ENCODE assay signal across 8 cellular contexts in the genomic region with DNA sequence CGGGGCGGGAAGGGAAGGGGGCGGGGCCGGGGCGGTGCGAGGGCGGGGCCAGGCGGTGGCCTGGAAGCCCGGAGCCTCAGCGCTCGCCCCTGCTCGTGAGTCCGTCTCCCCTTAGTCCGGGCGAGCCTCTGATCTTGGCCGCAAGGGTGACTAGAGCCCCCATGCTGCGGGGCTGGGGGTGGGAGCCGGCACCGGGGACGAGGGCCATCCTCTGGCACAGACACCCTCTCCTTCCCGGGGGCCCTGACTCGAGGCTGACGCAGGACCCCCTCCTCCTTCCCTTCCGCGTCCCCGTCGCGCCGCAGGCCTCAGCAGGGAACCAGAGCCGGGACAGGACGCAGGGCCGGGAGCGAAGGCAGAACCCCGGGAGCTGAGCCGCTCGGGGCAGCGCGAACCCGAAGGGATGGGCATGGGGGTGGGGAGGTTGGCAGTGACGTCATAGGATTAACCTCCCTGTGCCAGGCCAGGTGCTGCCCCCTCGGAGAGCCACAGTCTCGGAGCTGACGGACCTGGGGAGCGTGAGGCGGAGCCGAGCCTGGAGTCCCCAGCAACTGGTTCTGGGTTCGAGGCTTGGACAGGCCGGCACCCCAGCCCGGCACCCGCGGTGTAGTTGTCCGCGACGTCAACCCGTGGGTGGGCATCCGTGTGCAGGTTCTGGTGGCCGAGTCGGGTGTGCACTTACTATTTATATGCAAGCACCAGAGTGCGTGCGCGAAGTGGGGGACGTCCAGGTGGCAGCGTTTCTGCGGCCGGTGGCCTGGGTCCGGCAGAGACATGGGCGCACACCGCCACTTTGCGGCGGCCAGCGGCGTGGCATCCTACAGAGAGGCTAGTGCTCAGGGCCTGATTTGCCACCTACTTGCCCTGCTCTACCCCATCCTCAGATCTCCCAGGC. TPM values are rescaled to one million over a fixed set of nuclear protein-coding genes. Genes with fewer than 3 reads are reported as not detected.
DNase-seq lines count a peak whose midpoint lies in the region; ATAC-seq and TF ChIP-seq lines count a peak whose summit lies in the region.

No MANE protein-coding gene starts in this region.

- H3K4me3 Mint-ChIP-seq in CD8-positive, alpha-beta T cell = peak overlapping the region; percentile 91
- H3K4me3 Mint-ChIP-seq in activated CD4-positive, alpha-beta T cell treated with anti-CD3 and anti-CD28 coated beads for 36 hours = peak overlapping the region; percentile 75

- peaks cover 2% of the 10 kb centered on the region for H3K36me3 Mint-ChIP-seq in CD8-positive, alpha-beta T cell
- no peaks in the 10 kb centered on the region for H3K36me3 Mint-ChIP-seq in activated CD4-positive, alpha-beta T cell treated with anti-CD3 and anti-CD28 coated beads for 36 hours (ENCODE audit: low read depth)

- H3K27me3 ChIP-seq in CD8-positive, alpha-beta T cell (ENCODE audit: insufficient read depth, low read length) = no peaks in the 10 kb centered on the region
- no peaks in the 10 kb centered on the region for H3K27me3 ChIP-seq in HAP-1 (ENCODE audit: low read depth)

- peak overlapping the region; percentile 100 for H3K4me3 ChIP-seq in CD8-positive, alpha-beta T cell (ENCODE audit: low read depth, low read length)
- H3K4me3 ChIP-seq in HAP-1 = peak overlapping the region; percentile 64

- CTCF ChIA-PET in CD8-positive, alpha-beta T cell (lab: Charles Lee) = interaction anchor here (0.7 to 11.8 kb wide), 7 partner anchors 9 to 212 kb away, joined by 3 to 277 read pairs (median 4); partner anchors contain the start of genes HEXIM1 and HEXIM2
- CTCF ChIA-PET in activated CD4-positive, alpha-beta T cell treated with anti-CD3 and anti-CD28 coated beads for 36 hours (lab: Charles Lee) = interaction anchor here (0.7 to 7.0 kb wide), 6 partner anchors 16 to 65 kb away, joined by 3 to 222 read pairs (median 3); partner anchors contain the start of gene HEXIM1

- ATAC-seq in CD8-positive, alpha-beta T cell = peak; percentile 54
- ATAC-seq in activated CD4-positive, alpha-beta T cell treated with anti-CD3 and anti-CD28 coated beads for 36 hours = peak; percentile 42
- ATAC-seq in HG03520 (IDR thresholded peaks at IDR 0.05; ENCODE audit: unreplicated experiment) = no peak

- peaks cover 12% of the 10 kb centered on the region for H3K4me1 ChIP-seq in CD8-positive, alpha-beta T cell (ENCODE audit: insufficient read depth, low read length)
- H3K4me1 ChIP-seq in HAP-1 = peaks cover 22% of the 10 kb centered on the region

- intact Hi-C loops in CD8-positive, alpha-beta T cell (cut with DNase I, micrococcal nuclease) = loop anchor here (1.0 to 2.0 kb wide), 4 partner anchors 37 to 358 kb away; partner anchors contain the start of gene NMT1 (in 1 of the 2)
- intact Hi-C loops in activated CD4-positive, alpha-beta T cell treated with anti-CD3 and anti-CD28 coated beads for 36 hours (cut with DNase I, micrococcal nuclease) = loop anchor here (1.0 to 10.0 kb wide), 10 partner anchors 36 to 630 kb away; partner anchors contain the start of genes C1QL1 (in 1 of the 2), DCAKD (in 1 of the 2) and GPATCH8 (in 1 of the 2)

- no peaks in the 10 kb centered on the region for H3K9me3 Mint-ChIP-seq in CD8-positive, alpha-beta T cell
- no peaks in the 10 kb centered on the region for H3K9me3 Mint-ChIP-seq in activated CD4-positive, alpha-beta T cell treated with anti-CD3 and anti-CD28 coated beads for 36 hours (ENCODE audit: low read depth)

- peak overlapping the region; percentile 87 for H3K27ac ChIP-seq in CD8-positive, alpha-beta T cell (ENCODE audit: low read depth, low read length)

- H3K9me3 ChIP-seq in CD8-positive, alpha-beta T cell (ENCODE audit: low read length) = no peaks in the 10 kb centered on the region
- H3K9me3 ChIP-seq in HAP-1 = no peaks in the 10 kb centered on the region

- no peaks in the 10 kb centered on the region for H3K36me3 ChIP-seq in CD8-positive, alpha-beta T cell (ENCODE audit: insufficient read depth, low read length)
- no peaks in the 10 kb centered on the region for H3K36me3 ChIP-seq in HAP-1 (replicated peaks)

- DNase-seq in CD8-positive, alpha-beta T cell = peak; percentile 53 to 85 (median 65)
- DNase-seq in HAP-1 (ENCODE audit: low spot score in 2 of 2) (peak; percentile 83 to 87), NCI-H460 (ENCODE audit: extremely low read depth, low read depth) (peak; percentile 80), dedifferentiated amniotic fluid mesenchymal stem cell (ENCODE audit: extremely low spot score) (peak; percentile 54), left kidney (ENCODE audit: low read depth, low spot score) (peak; percentile 92)
- DNase-seq in activated CD4-positive, alpha-beta T cell treated with anti-CD3 and anti-CD28 coated beads for 36 hours = peak; percentile 86
- DNase-seq in stimulated activated CD4-positive, alpha-beta T cell treated with anti-CD3 and anti-CD28 coated beads, Interleukin-1b, Interleukin-23, amount 100 ng/mL, for 4 hours (ENCODE audit: low read depth in 2 of 2) = peak; percentile 66 to 71

- H3K27me3 Mint-ChIP-seq in CD8-positive, alpha-beta T cell (ENCODE audit: low read depth) = peaks cover 2% of the 10 kb centered on the region
- peaks cover 3% of the 10 kb centered on the region for H3K27me3 Mint-ChIP-seq in activated CD4-positive, alpha-beta T cell treated with anti-CD3 and anti-CD28 coated beads for 36 hours

- H3K27ac Mint-ChIP-seq in CD8-positive, alpha-beta T cell = peak overlapping the region; percentile 91
- H3K27ac Mint-ChIP-seq in activated CD4-positive, alpha-beta T cell treated with anti-CD3 and anti-CD28 coated beads for 36 hours = peak overlapping the region; percentile 80

- POLR2A ChIA-PET in CD8-positive, alpha-beta T cell (lab: Charles Lee) = interaction anchor here (0.6 to 1.0 kb wide), 3 partner anchors 16 to 633 kb away, joined by 3 to 5 read pairs (median 3); partner anchors contain the start of gene HEXIM1
- POLR2A ChIA-PET in activated CD4-positive, alpha-beta T cell treated with anti-CD3 and anti-CD28 coated beads for 36 hours (lab: Charles Lee) = no interaction called here

- TF ChIP-seq CTCF in CD8-positive, alpha-beta T cell (IDR thresholded peaks at IDR 0.05) = peak; percentile 63

- peaks cover 27% of the 10 kb centered on the region for H3K4me1 Mint-ChIP-seq in CD8-positive, alpha-beta T cell (ENCODE audit: low read depth)
- peaks cover 9% of the 10 kb centered on the region for H3K4me1 Mint-ChIP-seq in activated CD4-positive, alpha-beta T cell treated with anti-CD3 and anti-CD28 coated beads for 36 hours

- in situ Hi-C loops in HAP-1 (cut with MboI; ENCODE audit: low sequenced_read_pairs) = no loop called here

RNA-seq across cellular contexts. Expression of gene PLCD3, which starts 0.5 kb away (rescaled TPM):
- 1 to 10 TPM; 2.2 to 4.3 TPM for total RNA-seq in CD8-positive, alpha-beta T cell
- 92.9 and 99.6 TPM in 2 replicates for total RNA-seq in NCI-H460 (2014; rRNA removed; shearing (Covaris generic))
- 78.6 and 108 TPM in 2 replicates for polyA plus RNA-seq in NCI-H460 (2014; cell fraction: nucleus; rRNA removed)
- 1 to 10 TPM; 2.9 to 3.4 TPM for total RNA-seq in activated CD4-positive, alpha-beta T cell treated with anti-CD3 and anti-CD28 coated beads for 36 hours

RNA-seq across cellular contexts. Expression of gene ACBD4, which starts 2.7 kb away (rescaled TPM):
- total RNA-seq in CD8-positive, alpha-beta T cell = 10 to 100 TPM; 15.5 to 19.3 TPM
- total RNA-seq in NCI-H460 (2014; rRNA removed; shearing (Covaris generic)) = 12.0 and 12.3 TPM in 2 replicates
- polyA plus RNA-seq in NCI-H460 (2014; cell fraction: nucleus; rRNA removed) = 42.4 and 51.4 TPM in 2 replicates
- total RNA-seq in activated CD4-positive, alpha-beta T cell treated with anti-CD3 and anti-CD28 coated beads for 36 hours = 10 to 100 TPM; 12.7 to 13.4 TPM

RNA-seq across cellular contexts. Expression of gene HEXIM1, which starts 15.5 kb away (rescaled TPM):
- total RNA-seq in CD8-positive, alpha-beta T cell = 10 to 100 TPM; 76.5 to 77.2 TPM
- total RNA-seq in NCI-H460 (2014; rRNA removed; shearing (Covaris generic)) = 11.5 and 19.0 TPM in 2 replicates
- polyA plus RNA-seq in NCI-H460 (2014; cell fraction: nucleus; rRNA removed) = 5.2 and 7.5 TPM in 2 replicates
- total RNA-seq in activated CD4-positive, alpha-beta T cell treated with anti-CD3 and anti-CD28 coated beads for 36 hours = 10 to 100 TPM; 27.1 to 27.3 TPM

RNA-seq across cellular contexts. Expression of gene HEXIM2, which starts 28.9 kb away (rescaled TPM):
- 1 to 10 TPM; 1.2 to 1.4 TPM for total RNA-seq in CD8-positive, alpha-beta T cell
- total RNA-seq in NCI-H460 (2014; rRNA removed; shearing (Covaris generic)) = 4.0 and 6.4 TPM in 2 replicates
- polyA plus RNA-seq in NCI-H460 (2014; cell fraction: nucleus; rRNA removed) = 9.2 and 9.3 TPM in 2 replicates
- 1 to 10 TPM; 3.9 to 4.6 TPM for total RNA-seq in activated CD4-positive, alpha-beta T cell treated with anti-CD3 and anti-CD28 coated beads for 36 hours

Comparison
In these comparisons a context has a peak if more than half of its experiments do, and no peak if none do; other contexts are left out.
1. RNA of gene PLCD3, which starts 0.5 kb away (total RNA-seq): 92.9 to 99.6 TPM in NCI-H460; 2.2 to 4.3 TPM in CD8-positive, alpha-beta T cell and 2.9 to 3.4 TPM in activated CD4-positive, alpha-beta T cell treated with anti-CD3 and anti-CD28 coated beads for 36 hours; every median in the first group is over 10 times any median in the second.
2. Peak in every context shown above with its lines, with median percentiles within 50 percentile points of each other: DNase-seq.